ENCODE assay signal across 28 cellular contexts in genomic region chr16:82134884-82135283, GRCh38.
"Had no signal": no experiment of that assay in that cellular context is flagged by ENCODE, and none has a peak within 500 bp of the region (broad histone marks: within the 10 kb centered on the region; RNA-seq: fewer than 3 reads in every experiment).

No MANE protein-coding gene starts in this region.

- DNase-seq: effector CD8-positive, alpha-beta T cell; endodermal cell; foreskin keratinocyte; heart left ventricle; left cardiac atrium; left lung; mesenchymal stem cell; mucosa of descending colon; naive B cell; pancreas; right lobe of liver; stimulated activated CD4-positive, alpha-beta T cell treated with anti-CD3 and anti-CD28 coated beads, Interleukin-12 subunit alpha, Interleukin-12 subunit beta, amount 100 ng/mL, for 4 hours; stimulated activated CD4-positive, alpha-beta T cell treated with anti-CD3 and anti-CD28 coated beads, Interleukin-1b, Interleukin-23, amount 100 ng/mL, for 48 hours; stimulated activated CD4-positive, alpha-beta T cell treated with anti-CD3 and anti-CD28 coated beads, Interleukin-4, amount 100 ng/mL, for 1 hour; stimulated activated CD8-positive, alpha-beta memory T cell treated with anti-CD3 and anti-CD28 coated beads, Interleukin-4, amount 100 ng/mL, for 48 hours; stimulated activated naive CD4-positive, alpha-beta T cell; stimulated activated naive CD8-positive, alpha-beta T cell treated with anti-CD3 and anti-CD28 coated beads, Interleukin-15, amount 100 ng/mL, for 72 hours; transverse colon; upper lobe of right lung; uterus had no signal

- H3K9me3 ChIP-seq: gastroesophageal sphincter, heart left ventricle, left lung, mucosa of descending colon, neutrophil, pancreas, right lobe of liver, suprapubic skin, transverse colon, upper lobe of right lung, uterus had no signal

- H3K4me1 ChIP-seq: gastroesophageal sphincter, left lung, pancreas, suprapubic skin, transverse colon, upper lobe of right lung had no signal

- H3K4me2 ChIP-seq: hepatocyte, smooth muscle cell had no signal

- H2AFZ ChIP-seq: hepatocyte had no signal

- H3K79me2 ChIP-seq: hepatocyte had no signal

- H3K4me3 ChIP-seq: gastroesophageal sphincter, heart left ventricle, hepatocyte, left lung, mucosa of descending colon, pancreas, right lobe of liver, smooth muscle cell, suprapubic skin, transverse colon, upper lobe of right lung, uterus had no signal

- H3K36me3 ChIP-seq: gastroesophageal sphincter, neutrophil, pancreas, right lobe of liver, suprapubic skin, transverse colon, uterus had no signal

- H3K27me3 ChIP-seq: foreskin keratinocyte, gastroesophageal sphincter, heart left ventricle, hepatocyte, left lung, neutrophil, pancreas, right lobe of liver, suprapubic skin, transverse colon, upper lobe of right lung, uterus had no signal

- H3K27ac ChIP-seq: epithelial cell of prostate, foreskin keratinocyte, gastroesophageal sphincter, heart left ventricle, hepatocyte, left lung, neutrophil, pancreas, right lobe of liver, suprapubic skin, transverse colon, upper lobe of right lung, uterus had no signal

- ATAC-seq: esophagus mucosa; foreskin keratinocyte; gastroesophageal sphincter; heart left ventricle; left lung; mucosa of descending colon; natural killer cell treated with Interleukin-12 subunit alpha and Interleukin-12 subunit beta and Interleukin-15 and Interleukin-18, amount 100 ng/mL, for 72 hours; pancreas; right lobe of liver; stimulated activated naive CD8-positive, alpha-beta T cell treated with anti-CD3 and anti-CD28 coated beads, Interleukin-15, amount 100 ng/mL, for 72 hours; upper lobe of right lung had no signal
